In genomic region chr2:239311132-239312040, GRCh38 we compare ENCODE assay signal across 10 cellular contexts.
DNase-seq lines count a peak whose midpoint lies in the region; ATAC-seq and TF ChIP-seq lines count a peak whose summit lies in the region.
"Had no signal": no experiment of that assay in that cellular context is flagged by ENCODE, and none has a peak within 500 bp of the region (broad histone marks: within the 10 kb centered on the region; RNA-seq: fewer than 3 reads in every experiment).

No MANE protein-coding gene starts in this region.

- no peak overlapping the region for H3K23ac ChIP-seq in H9 (ENCODE audit: insufficient read length, low read depth, low read length)

- peak overlapping the region in 2 of 3 experiments; percentile 53 to 62; a peak in 4 of 7 replicates for H3K27ac Mint-ChIP-seq in H9
- H3K27ac Mint-ChIP-seq in immature natural killer cell: peak overlapping the region in 5 of 6 donors; percentile 37 to 80 (median 62)
- H3K27ac Mint-ChIP-seq: activated CD4-positive, alpha-beta T cell treated with anti-CD3 and anti-CD28 coated beads for 36 hours; memory B cell had no signal

- H3K9me3 Mint-ChIP-seq in H9 (peaks cover 19 to 22% of the 10 kb centered on the region in 2 experiments), immature natural killer cell (no peaks in the 10 kb centered on the region)

- peaks cover 13% of the 10 kb centered on the region; the same call in 1 of the 2 replicates for H3K79me2 ChIP-seq in H9 (ENCODE audit: insufficient read depth, low read length)

- no peak overlapping the region for H2BK15ac ChIP-seq in H9 (ENCODE audit: low read depth, low read length)

- ATAC-seq in HG03196 (IDR thresholded peaks at IDR 0.05; ENCODE audit: unreplicated experiment): no peak
- no peak for ATAC-seq in HG03045 (IDR thresholded peaks at IDR 0.05; ENCODE audit: unreplicated experiment)
- ATAC-seq: activated CD4-positive, alpha-beta T cell treated with anti-CD3 and anti-CD28 coated beads for 36 hours had no signal

- H3K4ac ChIP-seq in H9 (ENCODE audit: low read depth, low read length): no peak overlapping the region

- H3K36me3 Mint-ChIP-seq in H9 (ENCODE audit: insufficient read depth in 1 of 3, low read depth in 3 of 3) (peaks cover 19 to 24% (median 24%) of the 10 kb centered on the region in 3 experiments), immature natural killer cell (peaks cover 8 to 12% (median 9%) of the 10 kb centered on the region in 3 donors)

- H3K79me1 ChIP-seq in H9 (ENCODE audit: insufficient read depth, low read depth, low read length, poor library complexity, severe bottlenecking): peaks cover 13% of the 10 kb centered on the region

- H4K91ac ChIP-seq in H9 (ENCODE audit: insufficient read length, low read depth, low read length): no peak overlapping the region

- H3K27me3 ChIP-seq in H9 (ENCODE audit: insufficient read depth, low read length): no peaks in the 10 kb centered on the region
- no peaks in the 10 kb centered on the region for H3K27me3 ChIP-seq in adipocyte (replicated peaks; ENCODE audit: control insufficient read depth, insufficient read depth, low read length)
- no peaks in the 10 kb centered on the region for H3K27me3 ChIP-seq in skeletal muscle satellite cell (ENCODE audit: control insufficient read depth, insufficient read depth, low read length)

- H3K4me3 ChIP-seq in adipocyte (ENCODE audit: low read length) (peak overlapping the region; percentile 50), skeletal muscle satellite cell (ENCODE audit: low read length) (peak overlapping the region; percentile 35)

- H4K8ac ChIP-seq in H9 (replicated peaks; ENCODE audit: insufficient read length, low read depth, low read length): no peak overlapping the region

- no peak overlapping the region for H2BK12ac ChIP-seq in H9 (ENCODE audit: insufficient read length, low read depth, low read length)

- H2BK5ac ChIP-seq in H9 (ENCODE audit: insufficient read length, low read length): no peak overlapping the region

- H2AK5ac ChIP-seq in H9 (ENCODE audit: insufficient read length, low read length): no peak overlapping the region

- H3K27me3 Mint-ChIP-seq in H9 (ENCODE audit: low read depth) (no peaks in the 10 kb centered on the region), immature natural killer cell (ENCODE audit: low read depth in 3 of 3) (no peaks in the 10 kb centered on the region)
- H3K27me3 Mint-ChIP-seq: activated CD4-positive, alpha-beta T cell treated with anti-CD3 and anti-CD28 coated beads for 36 hours; memory B cell had no signal

- no peak overlapping the region for H4K5ac ChIP-seq in H9 (ENCODE audit: insufficient read length, low read depth, low read length)

- no peak overlapping the region for H3K9ac ChIP-seq in H9 (ENCODE audit: extremely low read depth, insufficient read length, low read length)
- peak overlapping the region; percentile 37 for H3K9ac ChIP-seq in adipocyte (ENCODE audit: low read length)
- H3K9ac ChIP-seq in skeletal muscle satellite cell (ENCODE audit: low read depth, low read length): peak overlapping the region; percentile 37

- no CpG with 5 or more reads among the region's 28 CpGs for WGBS in H9 (ENCODE audit: extremely low coverage, insufficient read length, low lambda C conversion rate)

- no peaks in the 10 kb centered on the region for H3K4me1 ChIP-seq in H9 (ENCODE audit: insufficient read depth, low read length)
- H3K4me1 ChIP-seq in adipocyte (ENCODE audit: control insufficient read depth, insufficient read depth, low read length): peaks cover 60% of the 10 kb centered on the region
- H3K4me1 ChIP-seq in skeletal muscle satellite cell (ENCODE audit: control insufficient read depth, insufficient read depth, low read length): peaks cover 33% of the 10 kb centered on the region

- no peaks in the 10 kb centered on the region for H3K23me2 ChIP-seq in H9 (ENCODE audit: insufficient read length, low read depth, low read length, poor library complexity, severe bottlenecking)

- TF ChIP-seq CTCF in H9 (conservative IDR thresholded peaks at IDR 0.05): no peak

- peak; percentile 8 for DNase-seq in H9
- no peak for DNase-seq in adipocyte (ENCODE audit: low read depth)
- DNase-seq in immature natural killer cell: no peak
- no peak for DNase-seq in NCI-H1436 (lab: John Stamatoyannopoulos, UW)
- DNase-seq in iPS-NIHi7 (ENCODE audit: extremely low spot score): no peak

- H3K36me3 ChIP-seq in adipocyte (ENCODE audit: control insufficient read depth, insufficient read depth, low read length, severe bottlenecking) (no peaks in the 10 kb centered on the region), skeletal muscle satellite cell (ENCODE audit: insufficient read depth, low read length) (no peaks in the 10 kb centered on the region)

- peaks cover 4% of the 10 kb centered on the region for H4K20me1 ChIP-seq in H9 (ENCODE audit: control insufficient read depth, insufficient read depth, insufficient read length)

- H3K4me1 Mint-ChIP-seq in H9: peaks cover 11 to 13% of the 10 kb centered on the region in 2 experiments
- peaks cover 17 to 43% of the 10 kb centered on the region in 2 donors for H3K4me1 Mint-ChIP-seq in immature natural killer cell

- H3K14ac ChIP-seq in H9 (ENCODE audit: insufficient read depth, low read length): no peak overlapping the region

- H3K9me3 ChIP-seq in H9 (ENCODE audit: control insufficient read depth, low read depth, low read length): no peaks in the 10 kb centered on the region
- H3K9me3 ChIP-seq in adipocyte (ENCODE audit: control insufficient read depth, low read length): peaks cover 4% of the 10 kb centered on the region
- no peaks in the 10 kb centered on the region for H3K9me3 ChIP-seq in skeletal muscle satellite cell (replicated peaks; ENCODE audit: low read length)

- H2BK120ac ChIP-seq in H9 (ENCODE audit: low read depth, low read length, poor library complexity, severe bottlenecking): no peak overlapping the region

- H3T11ph ChIP-seq in H9 (ENCODE audit: low read length): no peak overlapping the region

- no peak overlapping the region for H3K18ac ChIP-seq in H9 (ENCODE audit: insufficient read length, low read depth, low read length)

- H2BK20ac ChIP-seq in H9 (ENCODE audit: low read depth, low read length, poor library complexity, severe bottlenecking): no peak overlapping the region

- H3K27ac ChIP-seq in H9 (ENCODE audit: insufficient read length, low read depth, low read length): no peak overlapping the region

- H3K4me3 Mint-ChIP-seq in H9 (no peak overlapping the region), immature natural killer cell (peak overlapping the region in 2 of 5 donors; percentile 8 to 23)
- H3K4me3 Mint-ChIP-seq: activated CD4-positive, alpha-beta T cell treated with anti-CD3 and anti-CD28 coated beads for 36 hours; memory B cell had no signal

- H3K4me2 ChIP-seq in H9 (ENCODE audit: insufficient read depth, insufficient read length, low read length) (no peak overlapping the region), skeletal muscle satellite cell (ENCODE audit: low read length) (peak overlapping the region; percentile 64)

- no peak overlapping the region for H3K56ac ChIP-seq in H9 (ENCODE audit: insufficient read length, low read depth, low read length)

- H2AFZ ChIP-seq in H9 (ENCODE audit: low read length): no peak overlapping the region
